ENCODE assay signal across 10 cellular contexts in genomic region chr4:48254381-48255072, GRCh38. TPM values are rescaled to one million over a fixed set of nuclear protein-coding genes. Genes with fewer than 3 reads are reported as not detected.
A peak's percentile ranks its signal among the peaks of the same experiment; 100 is the strongest.
DNase-seq lines count a peak whose midpoint lies in the region; ATAC-seq, FAIRE-seq and TF ChIP-seq lines count a peak whose summit lies in the region.
"Had no signal": no experiment of that assay in that cellular context is flagged by ENCODE, and none has a peak within 500 bp of the region (broad histone marks: within the 10 kb centered on the region; RNA-seq: fewer than 3 reads in every experiment).

No MANE protein-coding gene starts in this region.

- H3K4me1 Mint-ChIP-seq in MCF 10A (ENCODE audit: insufficient read depth, unreplicated experiment) (peaks cover 10% of the 10 kb centered on the region), GM23338 (peaks cover 4% of the 10 kb centered on the region; the same call in 2 of the 3 replicates)

- no peak for TF ChIP-seq CTCF in MCF 10A (IDR thresholded peaks at IDR 0.05; ENCODE audit: unreplicated experiment)
- TF ChIP-seq CTCF in breast epithelium (IDR thresholded peaks at IDR 0.05) = no peak
- TF ChIP-seq CTCF in heart left ventricle (IDR thresholded peaks at IDR 0.05) = no peak
- TF ChIP-seq CTCF in GM23338 (conservative IDR thresholded peaks at IDR 0.05; ENCODE audit: low read depth in 2 of 2) = no peak
- no peak for TF ChIP-seq CTCF in mucosa of descending colon (IDR thresholded peaks at IDR 0.05)

- no peaks in the 10 kb centered on the region; the same call in 1 of the 2 replicates for H4K20me1 ChIP-seq in GM23338 (replicated peaks; ENCODE audit: insufficient read depth)

- H3K4me3 Mint-ChIP-seq in MCF 10A (ENCODE audit: unreplicated experiment) (no peak overlapping the region), GM23338 (no peak overlapping the region)
- H3K4me3 Mint-ChIP-seq: WTC11 had no signal

- H3K36me3 ChIP-seq in breast epithelium (no peaks in the 10 kb centered on the region), heart left ventricle (no peaks in the 10 kb centered on the region), GM23338 (ENCODE audit: insufficient read depth) (no peaks in the 10 kb centered on the region), mucosa of descending colon (ENCODE audit: low read depth) (no peaks in the 10 kb centered on the region)

- intact Hi-C loops in MCF 10A (cut with micrococcal nuclease) = no loop called here
- intact Hi-C loops in breast epithelium (cut with DNase I; ENCODE audit: low total_unique reads) = no loop called here
- intact Hi-C loops in heart left ventricle (cut with DNase I) = loop anchor here in 1 of 10 donors (10.0 kb wide), 1 partner anchor 120 kb away; the partner anchor contains the start of gene TXK
- intact Hi-C loops in mucosa of descending colon (cut with DNase I, micrococcal nuclease) = no loop called here

- no peak overlapping the region for H2AFZ ChIP-seq in GM23338

- peak; percentile 9 for FAIRE-seq in urothelium cell line (lab: Jason Lieb, UNC)

- no peaks in the 10 kb centered on the region for H3K27me3 ChIP-seq in breast epithelium
- H3K27me3 ChIP-seq in heart left ventricle = no peaks in the 10 kb centered on the region
- no peaks in the 10 kb centered on the region for H3K27me3 ChIP-seq in GM23338 (ENCODE audit: insufficient read depth)

- no peaks in the 10 kb centered on the region; the same call in 1 of the 2 replicates for H3F3A ChIP-seq in GM23338 (replicated peaks; ENCODE audit: low read depth)

- no peaks in the 10 kb centered on the region for H3K36me3 Mint-ChIP-seq in MCF 10A (ENCODE audit: insufficient read depth, unreplicated experiment)
- no peaks in the 10 kb centered on the region for H3K36me3 Mint-ChIP-seq in GM23338 (ENCODE audit: low read depth)
- H3K36me3 Mint-ChIP-seq: WTC11 had no signal

- H3K9me3 Mint-ChIP-seq in MCF 10A (ENCODE audit: unreplicated experiment) (peaks cover 11% of the 10 kb centered on the region), GM23338 (no peaks in the 10 kb centered on the region)
- H3K9me3 Mint-ChIP-seq: WTC11 had no signal

- DNase-seq in MCF 10A (ENCODE audit: unreplicated experiment) (peak; percentile 63), breast epithelium (ENCODE audit: low spot score in 2 of 2) (no peak), heart left ventricle (peak in 4 of 5 donors; percentile 70 to 76 (median 72)), urothelium cell line (ENCODE audit: low spot score) (peak; percentile 20), GM23338 (ENCODE audit: low spot score) (no peak), mucosa of descending colon (no peak)

- no peak for TF ChIP-seq POLR2A in breast epithelium (IDR thresholded peaks at IDR 0.05)
- no peak for TF ChIP-seq POLR2A in heart left ventricle (IDR thresholded peaks at IDR 0.05)

- 0 out of 2 replicates have a peak, but pooled peaks cover 10% of the 10 kb centered on the region for H3K79me2 ChIP-seq in GM23338 (replicated peaks; ENCODE audit: insufficient read depth)

- no peak overlapping the region for H3K4me3 ChIP-seq in breast epithelium
- H3K4me3 ChIP-seq in heart left ventricle = peak overlapping the region in 6 of 12 donors; percentile 0 to 34 (median 18)
- H3K4me3 ChIP-seq in GM23338 = no peak overlapping the region
- no peak overlapping the region for H3K4me3 ChIP-seq in mucosa of descending colon

- ATAC-seq in SK-N-SH treated with all-trans-retinoic acid at 6 μM for 48 hours (peak; percentile 96), heart left ventricle (peak; percentile 80 to 87 (median 86)), GM23338 (no peak), HG03095 (IDR thresholded peaks at IDR 0.05; ENCODE audit: unreplicated experiment) (no peak), mucosa of descending colon (no peak)

- POLR2A ChIA-PET in MCF 10A (lab: Yijun Ruan, JAX) = no interaction called here

- H3K4me2 ChIP-seq in GM23338 = no peak overlapping the region

- H3K27ac ChIP-seq in breast epithelium (no peak overlapping the region), heart left ventricle (peak overlapping the region in 10 of 12 donors; percentile 34 to 78 (median 50)), GM23338 (ENCODE audit: low read depth) (no peak overlapping the region)

- H3K4me1 ChIP-seq in breast epithelium (no peaks in the 10 kb centered on the region), heart left ventricle (peaks cover 0 to 39% (median 15%) of the 10 kb centered on the region in 12 donors), GM23338 (ENCODE audit: insufficient read depth) (no peaks in the 10 kb centered on the region), mucosa of descending colon (ENCODE audit: low read depth) (no peaks in the 10 kb centered on the region)

- H3K27me3 Mint-ChIP-seq in MCF 10A (ENCODE audit: insufficient read depth, unreplicated experiment) (no peaks in the 10 kb centered on the region), GM23338 (ENCODE audit: insufficient read depth, low read depth, poor library complexity) (peaks cover 3% of the 10 kb centered on the region)

- no peaks in the 10 kb centered on the region for H3K9me2 ChIP-seq in GM23338 (ENCODE audit: insufficient read depth)

- BruUV-seq in MCF 10A (replicated peaks; lab: Mats Ljungman, UMichigan) = no TSS peak

- CTCF ChIA-PET in MCF 10A (lab: Yijun Ruan, JAX) = interaction anchor here (0.6 to 1.2 kb wide), 3 partner anchors 12 to 21 kb away, joined by 3 to 4 read pairs (median 3); no protein-coding TSS in a partner anchor

- WGBS in heart left ventricle, 4 donors = 37 to 54% (median 48%) methylated on average over 6 of the region's 6 CpGs

- H3K27ac Mint-ChIP-seq in MCF 10A (ENCODE audit: low read depth, unreplicated experiment) = no peak overlapping the region
- no peak overlapping the region for H3K27ac Mint-ChIP-seq in GM23338
- H3K27ac Mint-ChIP-seq: WTC11 had no signal

- H3K9me3 ChIP-seq in breast epithelium = no peaks in the 10 kb centered on the region
- H3K9me3 ChIP-seq in heart left ventricle = no peaks in the 10 kb centered on the region
- no peaks in the 10 kb centered on the region for H3K9me3 ChIP-seq in mucosa of descending colon

TF ChIP-seq in SK-N-SH treated with all-trans-retinoic acid at 6 μM for 48 hours, 23 proteins besides CTCF, POLR2A, EP300 and RAD21 (continues in another document):
- no peak for TF ChIP-seq TOX (CRISPR knock-in tag; IDR thresholded peaks at IDR 0.05; ENCODE audit: borderline replicate concordance)
- TF ChIP-seq, protein P1, sequence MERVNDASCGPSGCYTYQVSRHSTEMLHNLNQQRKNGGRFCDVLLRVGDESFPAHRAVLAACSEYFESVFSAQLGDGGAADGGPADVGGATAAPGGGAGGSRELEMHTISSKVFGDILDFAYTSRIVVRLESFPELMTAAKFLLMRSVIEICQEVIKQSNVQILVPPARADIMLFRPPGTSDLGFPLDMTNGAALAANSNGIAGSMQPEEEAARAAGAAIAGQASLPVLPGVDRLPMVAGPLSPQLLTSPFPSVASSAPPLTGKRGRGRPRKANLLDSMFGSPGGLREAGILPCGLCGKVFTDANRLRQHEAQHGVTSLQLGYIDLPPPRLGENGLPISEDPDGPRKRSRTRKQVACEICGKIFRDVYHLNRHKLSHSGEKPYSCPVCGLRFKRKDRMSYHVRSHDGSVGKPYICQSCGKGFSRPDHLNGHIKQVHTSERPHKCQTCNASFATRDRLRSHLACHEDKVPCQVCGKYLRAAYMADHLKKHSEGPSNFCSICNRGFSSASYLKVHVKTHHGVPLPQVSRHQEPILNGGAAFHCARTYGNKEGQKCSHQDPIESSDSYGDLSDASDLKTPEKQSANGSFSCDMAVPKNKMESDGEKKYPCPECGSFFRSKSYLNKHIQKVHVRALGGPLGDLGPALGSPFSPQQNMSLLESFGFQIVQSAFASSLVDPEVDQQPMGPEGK (CRISPR knock-in tag; IDR thresholded peaks at IDR 0.05; ENCODE audit: borderline replicate concordance) = no peak

TF ChIP-seq in GM23338, 12 proteins besides CTCF, POLR2A, EP300 and RAD21:
- TF ChIP-seq NANOG (IDR thresholded peaks at IDR 0.05; ENCODE audit: borderline replicate concordance) (no peak), JUNB (IDR thresholded peaks at IDR 0.05; ENCODE audit: unreplicated experiment) (no peak), ZNF331 (CRISPR knock-in tag; IDR thresholded peaks at IDR 0.05; ENCODE audit: low read depth) (no peak), POLR2AphosphoS5 (IDR thresholded peaks at IDR 0.05; ENCODE audit: low read depth) (no peak)
- TF ChIP-seq, protein P2, sequence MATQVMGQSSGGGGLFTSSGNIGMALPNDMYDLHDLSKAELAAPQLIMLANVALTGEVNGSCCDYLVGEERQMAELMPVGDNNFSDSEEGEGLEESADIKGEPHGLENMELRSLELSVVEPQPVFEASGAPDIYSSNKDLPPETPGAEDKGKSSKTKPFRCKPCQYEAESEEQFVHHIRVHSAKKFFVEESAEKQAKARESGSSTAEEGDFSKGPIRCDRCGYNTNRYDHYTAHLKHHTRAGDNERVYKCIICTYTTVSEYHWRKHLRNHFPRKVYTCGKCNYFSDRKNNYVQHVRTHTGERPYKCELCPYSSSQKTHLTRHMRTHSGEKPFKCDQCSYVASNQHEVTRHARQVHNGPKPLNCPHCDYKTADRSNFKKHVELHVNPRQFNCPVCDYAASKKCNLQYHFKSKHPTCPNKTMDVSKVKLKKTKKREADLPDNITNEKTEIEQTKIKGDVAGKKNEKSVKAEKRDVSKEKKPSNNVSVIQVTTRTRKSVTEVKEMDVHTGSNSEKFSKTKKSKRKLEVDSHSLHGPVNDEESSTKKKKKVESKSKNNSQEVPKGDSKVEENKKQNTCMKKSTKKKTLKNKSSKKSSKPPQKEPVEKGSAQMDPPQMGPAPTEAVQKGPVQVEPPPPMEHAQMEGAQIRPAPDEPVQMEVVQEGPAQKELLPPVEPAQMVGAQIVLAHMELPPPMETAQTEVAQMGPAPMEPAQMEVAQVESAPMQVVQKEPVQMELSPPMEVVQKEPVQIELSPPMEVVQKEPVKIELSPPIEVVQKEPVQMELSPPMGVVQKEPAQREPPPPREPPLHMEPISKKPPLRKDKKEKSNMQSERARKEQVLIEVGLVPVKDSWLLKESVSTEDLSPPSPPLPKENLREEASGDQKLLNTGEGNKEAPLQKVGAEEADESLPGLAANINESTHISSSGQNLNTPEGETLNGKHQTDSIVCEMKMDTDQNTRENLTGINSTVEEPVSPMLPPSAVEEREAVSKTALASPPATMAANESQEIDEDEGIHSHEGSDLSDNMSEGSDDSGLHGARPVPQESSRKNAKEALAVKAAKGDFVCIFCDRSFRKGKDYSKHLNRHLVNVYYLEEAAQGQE (IDR thresholded peaks at IDR 0.05; ENCODE audit: unreplicated experiment) = no peak

RNA-seq across cellular contexts. Expression of gene TEC, which starts 15.1 kb away (rescaled TPM):
- total RNA-seq in MCF 10A (2022) (1.1 and 1.6 TPM in 2 replicates), breast epithelium (1 to 10 TPM; 2.9 to 5.4 (median 5.1) TPM), heart left ventricle (1 to 10 TPM; 1.1 to 4.5 (median 2.4) TPM), mucosa of descending colon (1 to 10 TPM; 3.4 to 4.0 (median 3.8) TPM)
- polyA plus RNA-seq in heart left ventricle (1 to 10 TPM; 1.1 to 2.1 TPM), GM23338 (2016; fragmentation: Nextera tagmentation; extraction: Ambion mirVana) (1.9 and 2.9 TPM in 2 replicates)
- 3.0 and 8.3 TPM in 2 replicates for total RNA-seq in GM23338 (2014; rRNA removed; shearing (Covaris generic))
- total RNA-seq: A172 had no signal

Comparison
In these comparisons a context has a peak if more than half of its experiments do, and no peak if none do; other contexts are left out.
1. DNase-seq: peak in MCF 10A (single experiment), heart left ventricle (4 of 5) and urothelium cell line (single experiment); none in breast epithelium (0 of 2), GM23338 (single experiment) and mucosa of descending colon (0 of 3).
2. H3K27ac ChIP-seq: peak in heart left ventricle (10 of 12); none in breast epithelium (0 of 2) and GM23338 (single experiment).
3. ATAC-seq: peak in SK-N-SH treated with all-trans-retinoic acid at 6 μM for 48 hours (single experiment) and heart left ventricle (4 of 4); none in GM23338 (single experiment), HG03095 (single experiment) and mucosa of descending colon (single experiment).